ENCODE assay signal across 18 cellular contexts in the genomic region with DNA sequence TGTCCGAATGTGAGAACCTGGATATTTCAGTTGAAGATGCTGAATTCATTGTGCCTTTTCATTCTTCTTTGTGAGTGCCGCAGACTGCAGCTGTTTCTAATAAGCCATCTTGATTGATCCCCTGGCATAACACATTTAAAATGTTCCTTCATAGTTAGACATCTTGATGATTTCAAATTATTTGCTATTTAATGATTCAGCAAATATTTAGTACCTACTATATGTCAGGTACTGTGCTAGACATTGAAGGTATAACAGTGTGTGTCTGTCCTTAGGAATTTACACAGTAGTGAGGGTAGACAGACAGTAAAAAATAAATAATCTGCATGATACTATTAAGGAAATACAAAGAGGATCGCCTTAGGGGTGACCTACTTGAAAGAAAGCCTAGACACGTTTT.
"Had no signal": no experiment of that assay in that cellular context is flagged by ENCODE, and none has a peak within 500 bp of the region (broad histone marks: within the 10 kb centered on the region; RNA-seq: fewer than 3 reads in every experiment).

No MANE protein-coding gene starts in this region.

- ATAC-seq: naive thymus-derived CD8-positive, alpha-beta T cell; stimulated activated memory B cell treated with anti-CD40 and anti-IgM and Interleukin-4, amounts not matched to agents 10 μg/mL and 1 μg/mL and 100 μg/mL, for 72 hours had no signal

- FAIRE-seq: frontal cortex had no signal

- H3K9me3 ChIP-seq: colonic mucosa, esophagus squamous epithelium, ovary, psoas muscle, thoracic aorta, upper lobe of left lung had no signal

- H3K27me3 ChIP-seq: colonic mucosa, esophagus squamous epithelium, ovary, spleen, tibial nerve, upper lobe of left lung had no signal

- H3K4me1 Mint-ChIP-seq: nephron progenitor cell had no signal

- H3K4me1 ChIP-seq: colonic mucosa, esophagus squamous epithelium, lower lobe of right lung, psoas muscle, spleen, tibial nerve, upper lobe of left lung had no signal

- H3K27ac ChIP-seq: colonic mucosa, esophagus squamous epithelium, lower lobe of right lung, ovary, psoas muscle, skin epidermis, spleen, thoracic aorta, tibial nerve, upper lobe of left lung had no signal

- H3K4me3 ChIP-seq: colonic mucosa, esophagus squamous epithelium, lower lobe of right lung, ovary, psoas muscle, skin epidermis, spleen, thoracic aorta, tibial nerve, upper lobe of left lung had no signal

- H3K36me3 ChIP-seq: ovary had no signal

- H3K27me3 Mint-ChIP-seq: naive thymus-derived CD8-positive, alpha-beta T cell; stimulated activated memory B cell treated with anti-CD40 and anti-IgM and Interleukin-4, amounts not matched to agents 10 μg/mL and 1 μg/mL and 100 μg/mL, for 72 hours had no signal

- H3K27ac Mint-ChIP-seq: stimulated activated memory B cell treated with anti-CD40 and anti-IgM and Interleukin-4, amounts not matched to agents 10 μg/mL and 1 μg/mL and 100 μg/mL, for 72 hours had no signal

- H3K4me3 Mint-ChIP-seq: naive thymus-derived CD8-positive, alpha-beta T cell; nephron progenitor cell; stimulated activated memory B cell treated with anti-CD40 and anti-IgM and Interleukin-4, amounts not matched to agents 10 μg/mL and 1 μg/mL and 100 μg/mL, for 72 hours had no signal

- DNase-seq: colonic mucosa; dermis blood vessel endothelial cell; effector memory CD4-positive, alpha-beta T cell; esophagus squamous epithelium; lower lobe of right lung; naive thymus-derived CD8-positive, alpha-beta T cell; nephron progenitor cell; ovary; psoas muscle; spleen; stimulated activated CD4-positive, alpha-beta T cell treated with anti-CD3 and anti-CD28 coated beads, Interleukin-4, amount 100 ng/mL, for 4 hours; stimulated activated naive CD8-positive, alpha-beta T cell treated with anti-CD3 and anti-CD28 coated beads, Interleukin-15, Interleukin-2, amounts not matched to agents 100 U/mL and 50 U/mL, for 24 hours; upper lobe of left lung had no signal
